In the genomic region with DNA sequence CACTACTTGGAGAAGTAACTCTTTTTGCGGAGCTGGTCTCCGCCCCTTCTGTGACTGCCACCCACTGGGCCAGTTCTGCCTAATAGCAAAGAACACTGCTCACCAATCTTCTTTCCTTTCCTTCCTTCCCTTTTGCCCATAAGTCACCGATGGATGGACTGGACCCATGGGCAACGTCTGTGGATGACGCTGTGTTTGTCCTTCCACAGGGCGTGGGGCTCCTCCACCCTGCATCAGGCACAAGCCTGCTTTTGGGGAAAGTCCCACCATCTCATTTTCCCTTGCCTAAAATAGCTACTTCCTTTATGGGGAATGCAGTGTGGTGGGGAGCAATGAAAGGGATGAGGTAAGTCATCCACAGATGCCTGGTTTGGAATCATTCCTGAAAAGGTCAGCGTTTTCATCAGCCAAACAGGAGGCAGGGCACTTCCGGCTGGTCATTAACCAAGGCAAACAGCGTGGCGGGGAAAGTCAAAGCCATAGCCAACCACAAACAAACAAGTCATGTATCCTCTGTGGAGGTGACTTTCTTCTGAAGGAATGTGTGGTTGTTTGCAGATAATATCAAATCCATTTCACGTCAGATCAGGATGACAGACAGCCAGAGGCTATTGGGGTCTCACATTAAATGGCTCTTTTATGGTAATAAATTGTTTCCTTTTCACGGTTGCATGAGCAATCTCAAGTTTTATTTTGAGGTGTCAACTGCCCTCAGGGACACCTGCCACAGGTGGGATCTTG, we compare ENCODE assay signal across 1 cellular context.
A peak's percentile ranks its signal among the peaks of the same experiment; 100 is the strongest.
TF ChIP-seq lines count a peak whose summit lies in the region.

No MANE protein-coding gene starts in this region.

TF ChIP-seq in HepG2, 621 proteins besides CTCF, POLR2A, EP300 and RAD21 (continued from another document and continues in another):
- TF ChIP-seq, protein P1, sequence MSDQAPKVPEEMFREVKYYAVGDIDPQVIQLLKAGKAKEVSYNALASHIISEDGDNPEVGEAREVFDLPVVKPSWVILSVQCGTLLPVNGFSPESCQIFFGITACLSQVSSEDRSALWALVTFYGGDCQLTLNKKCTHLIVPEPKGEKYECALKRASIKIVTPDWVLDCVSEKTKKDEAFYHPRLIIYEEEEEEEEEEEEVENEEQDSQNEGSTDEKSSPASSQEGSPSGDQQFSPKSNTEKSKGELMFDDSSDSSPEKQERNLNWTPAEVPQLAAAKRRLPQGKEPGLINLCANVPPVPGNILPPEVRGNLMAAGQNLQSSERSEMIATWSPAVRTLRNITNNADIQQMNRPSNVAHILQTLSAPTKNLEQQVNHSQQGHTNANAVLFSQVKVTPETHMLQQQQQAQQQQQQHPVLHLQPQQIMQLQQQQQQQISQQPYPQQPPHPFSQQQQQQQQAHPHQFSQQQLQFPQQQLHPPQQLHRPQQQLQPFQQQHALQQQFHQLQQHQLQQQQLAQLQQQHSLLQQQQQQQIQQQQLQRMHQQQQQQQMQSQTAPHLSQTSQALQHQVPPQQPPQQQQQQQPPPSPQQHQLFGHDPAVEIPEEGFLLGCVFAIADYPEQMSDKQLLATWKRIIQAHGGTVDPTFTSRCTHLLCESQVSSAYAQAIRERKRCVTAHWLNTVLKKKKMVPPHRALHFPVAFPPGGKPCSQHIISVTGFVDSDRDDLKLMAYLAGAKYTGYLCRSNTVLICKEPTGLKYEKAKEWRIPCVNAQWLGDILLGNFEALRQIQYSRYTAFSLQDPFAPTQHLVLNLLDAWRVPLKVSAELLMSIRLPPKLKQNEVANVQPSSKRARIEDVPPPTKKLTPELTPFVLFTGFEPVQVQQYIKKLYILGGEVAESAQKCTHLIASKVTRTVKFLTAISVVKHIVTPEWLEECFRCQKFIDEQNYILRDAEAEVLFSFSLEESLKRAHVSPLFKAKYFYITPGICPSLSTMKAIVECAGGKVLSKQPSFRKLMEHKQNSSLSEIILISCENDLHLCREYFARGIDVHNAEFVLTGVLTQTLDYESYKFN (CRISPR knock-in tag; conservative IDR thresholded peaks at IDR 0.05) = peak; percentile 96
- no peak for TF ChIP-seq SRSF9 (IDR thresholded peaks at IDR 0.05; ENCODE audit: borderline replicate concordance, insufficient read depth, low read depth, low read length, poor library complexity, severe bottlenecking)
- TF ChIP-seq, protein P2, sequence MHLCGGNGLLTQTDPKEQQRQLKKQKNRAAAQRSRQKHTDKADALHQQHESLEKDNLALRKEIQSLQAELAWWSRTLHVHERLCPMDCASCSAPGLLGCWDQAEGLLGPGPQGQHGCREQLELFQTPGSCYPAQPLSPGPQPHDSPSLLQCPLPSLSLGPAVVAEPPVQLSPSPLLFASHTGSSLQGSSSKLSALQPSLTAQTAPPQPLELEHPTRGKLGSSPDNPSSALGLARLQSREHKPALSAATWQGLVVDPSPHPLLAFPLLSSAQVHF (CRISPR knock-in tag; IDR thresholded peaks at IDR 0.05) = no peak
- TF ChIP-seq ZNF644 (CRISPR knock-in tag; IDR thresholded peaks at IDR 0.05; ENCODE audit: low read depth) = peak; percentile 59; the same call in 1 of the 2 replicates
- TF ChIP-seq, protein P3, sequence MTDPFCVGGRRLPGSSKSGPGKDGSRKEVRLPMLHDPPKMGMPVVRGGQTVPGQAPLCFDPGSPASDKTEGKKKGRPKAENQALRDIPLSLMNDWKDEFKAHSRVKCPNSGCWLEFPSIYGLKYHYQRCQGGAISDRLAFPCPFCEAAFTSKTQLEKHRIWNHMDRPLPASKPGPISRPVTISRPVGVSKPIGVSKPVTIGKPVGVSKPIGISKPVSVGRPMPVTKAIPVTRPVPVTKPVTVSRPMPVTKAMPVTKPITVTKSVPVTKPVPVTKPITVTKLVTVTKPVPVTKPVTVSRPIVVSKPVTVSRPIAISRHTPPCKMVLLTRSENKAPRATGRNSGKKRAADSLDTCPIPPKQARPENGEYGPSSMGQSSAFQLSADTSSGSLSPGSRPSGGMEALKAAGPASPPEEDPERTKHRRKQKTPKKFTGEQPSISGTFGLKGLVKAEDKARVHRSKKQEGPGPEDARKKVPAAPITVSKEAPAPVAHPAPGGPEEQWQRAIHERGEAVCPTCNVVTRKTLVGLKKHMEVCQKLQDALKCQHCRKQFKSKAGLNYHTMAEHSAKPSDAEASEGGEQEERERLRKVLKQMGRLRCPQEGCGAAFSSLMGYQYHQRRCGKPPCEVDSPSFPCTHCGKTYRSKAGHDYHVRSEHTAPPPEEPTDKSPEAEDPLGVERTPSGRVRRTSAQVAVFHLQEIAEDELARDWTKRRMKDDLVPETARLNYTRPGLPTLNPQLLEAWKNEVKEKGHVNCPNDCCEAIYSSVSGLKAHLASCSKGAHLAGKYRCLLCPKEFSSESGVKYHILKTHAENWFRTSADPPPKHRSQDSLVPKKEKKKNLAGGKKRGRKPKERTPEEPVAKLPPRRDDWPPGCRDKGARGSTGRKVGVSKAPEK (CRISPR knock-in tag; IDR thresholded peaks at IDR 0.05; ENCODE audit: borderline replicate concordance) = no peak
- peak; percentile 90 for TF ChIP-seq FOXK1 (CRISPR knock-in tag; IDR thresholded peaks at IDR 0.05; ENCODE audit: borderline replicate concordance, low read depth)
- no peak for TF ChIP-seq RAD51 (IDR thresholded peaks at IDR 0.05; ENCODE audit: borderline replicate concordance)
- TF ChIP-seq, protein P4, sequence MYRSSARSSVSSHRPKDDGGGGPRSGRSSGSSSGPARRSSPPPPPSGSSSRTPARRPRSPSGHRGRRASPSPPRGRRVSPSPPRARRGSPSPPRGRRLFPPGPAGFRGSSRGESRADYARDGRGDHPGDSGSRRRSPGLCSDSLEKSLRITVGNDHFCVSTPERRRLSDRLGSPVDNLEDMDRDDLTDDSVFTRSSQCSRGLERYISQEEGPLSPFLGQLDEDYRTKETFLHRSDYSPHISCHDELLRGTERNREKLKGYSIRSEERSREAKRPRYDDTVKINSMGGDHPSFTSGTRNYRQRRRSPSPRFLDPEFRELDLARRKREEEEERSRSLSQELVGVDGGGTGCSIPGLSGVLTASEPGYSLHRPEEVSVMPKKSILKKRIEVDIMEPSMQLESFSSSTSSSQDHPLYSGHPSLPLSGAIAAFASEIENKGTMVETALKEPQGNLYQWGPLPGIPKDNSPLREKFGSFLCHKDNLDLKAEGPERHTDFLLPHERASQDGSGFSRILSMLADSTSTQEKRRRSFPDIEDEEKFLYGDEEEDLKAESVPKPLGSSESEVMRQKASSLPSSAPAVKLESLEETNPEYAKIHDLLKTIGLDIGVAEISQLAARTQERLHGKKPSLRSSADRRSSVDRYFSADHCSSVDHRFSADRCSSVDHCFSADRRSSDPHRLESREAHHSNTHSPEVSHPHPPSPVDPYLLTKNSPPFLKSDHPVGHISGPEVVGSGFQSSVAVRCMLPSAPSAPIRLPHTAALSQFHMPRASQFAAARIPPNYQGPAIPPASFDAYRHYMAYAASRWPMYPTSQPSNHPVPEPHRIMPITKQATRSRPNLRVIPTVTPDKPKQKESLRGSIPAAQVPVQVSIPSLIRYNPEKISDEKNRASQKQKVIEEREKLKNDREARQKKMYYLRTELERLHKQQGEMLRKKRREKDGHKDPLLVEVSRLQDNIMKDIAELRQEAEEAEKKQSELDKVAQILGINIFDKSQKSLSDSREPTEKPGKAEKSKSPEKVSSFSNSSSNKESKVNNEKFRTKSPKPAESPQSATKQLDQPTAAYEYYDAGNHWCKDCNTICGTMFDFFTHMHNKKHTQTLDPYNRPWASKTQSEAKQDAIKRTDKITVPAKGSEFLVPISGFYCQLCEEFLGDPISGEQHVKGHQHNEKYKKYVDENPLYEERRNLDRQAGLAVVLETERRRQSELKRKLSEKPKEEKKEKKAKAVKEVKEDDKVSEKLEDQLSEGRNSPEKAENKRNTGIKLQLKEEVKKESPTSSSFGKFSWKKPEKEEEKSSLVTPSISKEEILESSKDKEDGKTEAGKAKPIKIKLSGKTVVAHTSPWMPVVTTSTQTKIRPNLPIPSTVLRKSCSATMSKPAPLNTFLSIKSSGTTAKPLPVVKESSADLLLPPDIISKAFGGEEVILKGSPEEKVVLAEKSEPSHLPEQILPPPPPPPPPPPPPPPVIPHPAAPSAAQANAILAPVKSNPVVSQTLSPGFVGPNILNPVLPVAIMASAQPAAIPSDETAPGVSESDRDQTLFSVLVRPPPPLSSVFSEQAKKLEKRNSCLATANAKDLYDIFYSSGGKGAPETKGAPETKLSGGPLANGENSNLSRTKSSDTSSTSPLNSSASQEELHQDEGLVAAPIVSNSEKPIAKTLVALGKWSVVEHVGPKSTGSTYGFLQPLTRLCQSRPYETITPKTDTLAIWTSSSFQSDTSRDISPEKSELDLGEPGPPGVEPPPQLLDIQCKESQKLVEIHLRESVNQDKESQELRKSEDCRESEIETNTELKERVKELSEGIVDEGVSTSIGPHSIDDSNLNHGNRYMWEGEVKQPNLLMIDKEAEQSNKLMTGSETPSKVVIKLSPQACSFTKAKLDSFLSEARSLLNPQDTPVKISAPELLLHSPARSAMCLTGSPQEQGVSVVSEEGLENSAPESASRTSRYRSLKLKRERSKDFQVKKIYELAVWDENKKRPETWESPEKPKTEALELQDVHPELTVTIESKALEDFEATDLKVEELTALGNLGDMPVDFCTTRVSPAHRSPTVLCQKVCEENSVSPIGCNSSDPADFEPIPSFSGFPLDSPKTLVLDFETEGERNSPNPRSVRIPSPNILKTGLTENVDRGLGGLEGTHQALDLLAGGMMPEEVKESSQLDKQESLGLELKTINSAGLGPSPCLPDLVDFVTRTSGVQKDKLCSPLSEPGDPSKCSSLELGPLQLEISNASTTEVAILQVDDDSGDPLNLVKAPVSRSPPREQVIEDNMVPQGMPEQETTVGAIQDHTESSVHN (CRISPR knock-in tag; IDR thresholded peaks at IDR 0.05) = no peak
- TF ChIP-seq ZNF33A (CRISPR knock-in tag; IDR thresholded peaks at IDR 0.05; ENCODE audit: borderline replicate concordance) = no peak
- peak; percentile 78 to 86 for TF ChIP-seq NR2F1 (CRISPR knock-in tag; IDR thresholded peaks at IDR 0.05)
- no peak for TF ChIP-seq ZNF207 (IDR thresholded peaks at IDR 0.05; ENCODE audit: borderline replicate concordance)
- TF ChIP-seq POGZ (CRISPR knock-in tag; IDR thresholded peaks at IDR 0.05) = 0 out of 2 replicates have a peak, but pooled peaks have one; percentile 36
- TF ChIP-seq KDM1A (CRISPR knock-in tag; IDR thresholded peaks at IDR 0.05) = peak; percentile 58; the same call in 1 of the 2 replicates
- no peak for TF ChIP-seq ARNT (IDR thresholded peaks at IDR 0.05)
- TF ChIP-seq, protein P5, sequence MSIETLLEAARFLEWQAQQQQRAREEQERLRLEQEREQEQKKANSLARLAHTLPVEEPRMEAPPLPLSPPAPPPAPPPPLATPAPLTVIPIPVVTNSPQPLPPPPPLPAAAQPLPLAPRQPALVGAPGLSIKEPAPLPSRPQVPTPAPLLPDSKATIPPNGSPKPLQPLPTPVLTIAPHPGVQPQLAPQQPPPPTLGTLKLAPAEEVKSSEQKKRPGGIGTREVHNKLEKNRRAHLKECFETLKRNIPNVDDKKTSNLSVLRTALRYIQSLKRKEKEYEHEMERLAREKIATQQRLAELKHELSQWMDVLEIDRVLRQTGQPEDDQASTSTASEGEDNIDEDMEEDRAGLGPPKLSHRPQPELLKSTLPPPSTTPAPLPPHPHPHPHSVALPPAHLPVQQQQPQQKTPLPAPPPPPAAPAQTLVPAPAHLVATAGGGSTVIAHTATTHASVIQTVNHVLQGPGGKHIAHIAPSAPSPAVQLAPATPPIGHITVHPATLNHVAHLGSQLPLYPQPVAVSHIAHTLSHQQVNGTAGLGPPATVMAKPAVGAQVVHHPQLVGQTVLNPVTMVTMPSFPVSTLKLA (IDR thresholded peaks at IDR 0.05) = peak; percentile 52
- no peak for TF ChIP-seq IKZF4 (CRISPR knock-in tag; IDR thresholded peaks at IDR 0.05; ENCODE audit: borderline replicate concordance, low read depth, not compliant biosample characterization)
- TF ChIP-seq, protein P6, sequence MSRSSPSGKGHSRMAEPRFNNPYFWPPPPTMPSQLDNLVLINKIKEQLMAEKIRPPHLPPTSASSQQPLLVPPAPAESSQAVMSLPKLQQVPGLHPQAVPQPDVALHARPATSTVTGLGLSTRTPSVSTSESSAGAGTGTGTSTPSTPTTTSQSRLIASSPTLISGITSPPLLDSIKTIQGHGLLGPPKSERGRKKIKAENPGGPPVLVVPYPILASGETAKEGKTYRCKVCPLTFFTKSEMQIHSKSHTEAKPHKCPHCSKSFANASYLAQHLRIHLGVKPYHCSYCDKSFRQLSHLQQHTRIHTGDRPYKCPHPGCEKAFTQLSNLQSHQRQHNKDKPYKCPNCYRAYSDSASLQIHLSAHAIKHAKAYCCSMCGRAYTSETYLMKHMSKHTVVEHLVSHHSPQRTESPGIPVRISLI (CRISPR knock-in tag; IDR thresholded peaks at IDR 0.05; ENCODE audit: borderline replicate concordance) = peak; percentile 65; the same call in 1 of the 2 replicates
- TF ChIP-seq, protein P7, sequence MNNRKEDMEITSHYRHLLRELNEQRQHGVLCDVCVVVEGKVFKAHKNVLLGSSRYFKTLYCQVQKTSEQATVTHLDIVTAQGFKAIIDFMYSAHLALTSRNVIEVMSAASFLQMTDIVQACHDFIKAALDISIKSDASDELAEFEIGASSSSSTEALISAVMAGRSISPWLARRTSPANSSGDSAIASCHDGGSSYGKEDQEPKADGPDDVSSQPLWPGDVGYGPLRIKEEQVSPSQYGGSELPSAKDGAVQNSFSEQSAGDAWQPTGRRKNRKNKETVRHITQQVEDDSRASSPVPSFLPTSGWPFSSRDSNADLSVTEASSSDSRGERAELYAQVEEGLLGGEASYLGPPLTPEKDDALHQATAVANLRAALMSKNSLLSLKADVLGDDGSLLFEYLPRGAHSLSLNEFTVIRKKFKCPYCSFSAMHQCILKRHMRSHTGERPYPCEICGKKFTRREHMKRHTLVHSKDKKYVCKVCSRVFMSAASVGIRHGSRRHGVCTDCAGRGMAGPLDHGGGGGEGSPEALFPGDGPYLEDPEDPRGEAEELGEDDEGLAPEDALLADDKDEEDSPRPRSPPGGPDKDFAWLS (CRISPR knock-in tag; IDR thresholded peaks at IDR 0.05; ENCODE audit: borderline replicate concordance) = no peak
- no peak for TF ChIP-seq ZNF724P (CRISPR knock-in tag; IDR thresholded peaks at IDR 0.05; ENCODE audit: borderline replicate concordance)
- peak; percentile 98 for TF ChIP-seq RARA (CRISPR knock-in tag; IDR thresholded peaks at IDR 0.05)
- TF ChIP-seq DR1 (CRISPR knock-in tag; IDR thresholded peaks at IDR 0.05) = no peak
- TF ChIP-seq BRD4 (CRISPR knock-in tag; IDR thresholded peaks at IDR 0.05) = peak; percentile 1; the same call in 1 of the 2 replicates
